9 cellular contexts compared by ENCODE assay signal in the genomic region with DNA sequence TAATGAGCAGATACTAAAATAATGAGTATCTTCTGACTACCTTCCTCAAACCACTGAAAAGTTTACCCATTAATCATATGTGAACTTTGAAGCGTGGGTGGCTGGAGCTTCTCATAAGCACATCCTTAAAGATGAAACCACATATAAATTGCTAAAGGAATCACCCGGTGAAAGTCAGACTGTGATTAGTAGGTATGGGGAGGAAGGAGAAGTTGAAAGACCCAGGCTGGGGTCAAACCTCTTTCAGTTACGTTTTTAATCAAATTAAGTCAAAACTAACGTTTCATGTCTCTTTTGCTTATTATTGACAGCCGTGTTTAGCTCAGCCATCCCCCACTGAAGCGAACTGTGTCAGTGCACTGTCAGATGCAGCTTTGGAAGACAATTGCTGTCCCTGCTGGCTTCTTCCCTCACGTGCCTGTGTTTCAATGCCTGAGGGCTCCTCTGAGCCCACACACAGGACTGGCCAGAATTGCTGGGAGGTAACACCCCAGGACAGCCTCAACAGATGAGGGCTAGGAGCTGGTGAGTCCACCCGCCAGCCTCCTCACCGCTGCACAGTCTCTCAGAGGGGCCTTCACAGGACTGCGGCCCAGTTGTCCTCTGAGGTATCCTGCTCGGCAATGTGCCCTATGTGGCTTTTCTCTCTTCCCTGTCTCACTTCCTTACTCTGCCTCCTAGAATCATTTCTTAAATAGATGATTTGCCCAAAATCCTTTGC. TPM values are rescaled to one million over a fixed set of nuclear protein-coding genes. Genes with fewer than 3 reads are reported as not detected.
A peak's percentile ranks its signal among the peaks of the same experiment; 100 is the strongest.
DNase-seq lines count a peak whose midpoint lies in the region; ATAC-seq and TF ChIP-seq lines count a peak whose summit lies in the region.
"Had no signal": no experiment of that assay in that cellular context is flagged by ENCODE, and none has a peak within 500 bp of the region (broad histone marks: within the 10 kb centered on the region; RNA-seq: fewer than 3 reads in every experiment).

No MANE protein-coding gene starts in this region.

- H3K4me1 ChIP-seq in CD4-positive, alpha-beta memory T cell (ENCODE audit: insufficient read depth, low read length): peaks cover 54% of the 10 kb centered on the region
- peaks cover 12% of the 10 kb centered on the region for H3K4me1 ChIP-seq in foreskin keratinocyte
- no peaks in the 10 kb centered on the region for H3K4me1 ChIP-seq in sigmoid colon

- no peaks in the 10 kb centered on the region for H3K36me3 ChIP-seq in CD4-positive, alpha-beta memory T cell (ENCODE audit: insufficient read depth, low read length)
- no peaks in the 10 kb centered on the region for H3K36me3 ChIP-seq in sigmoid colon
- H3K36me3 ChIP-seq: HAP-1 had no signal

- CTCF ChIA-PET in CD4-positive, alpha-beta memory T cell (lab: Charles Lee; ENCODE audit: partially characterized antibody): interaction anchor here (0.9 to 3.7 kb wide), 14 partner anchors 11 to 93 kb away, joined by 3 to 31 read pairs (median 6); partner anchors contain the start of gene SH3BP5

- intact Hi-C loops in CD4-positive, alpha-beta memory T cell (cut with micrococcal nuclease): loop anchor here (1.0 to 2.0 kb wide), 5 partner anchors 15 to 93 kb away; partner anchors contain the start of gene SH3BP5
- intact Hi-C loops in sigmoid colon (cut with DNase I): no loop called here

- no peaks in the 10 kb centered on the region for H3K9me3 Mint-ChIP-seq in CD4-positive, alpha-beta memory T cell
- H3K9me3 Mint-ChIP-seq in stimulated activated memory B cell treated with anti-CD40 and anti-IgM and Interleukin-4, amounts not matched to agents 10 μg/mL and 1 μg/mL and 100 μg/mL, for 72 hours: no peaks in the 10 kb centered on the region

- no peak for TF ChIP-seq EP300 in sigmoid colon (IDR thresholded peaks at IDR 0.05)

- no peaks in the 10 kb centered on the region for H3K27me3 ChIP-seq in CD4-positive, alpha-beta memory T cell (ENCODE audit: insufficient read depth, low read length)
- H3K27me3 ChIP-seq in foreskin keratinocyte: no peaks in the 10 kb centered on the region
- no peaks in the 10 kb centered on the region for H3K27me3 ChIP-seq in sigmoid colon

- peak overlapping the region; percentile 36 for H3K27ac ChIP-seq in CD4-positive, alpha-beta memory T cell (ENCODE audit: low read depth, low read length)
- H3K27ac ChIP-seq in foreskin keratinocyte (no peak overlapping the region), sigmoid colon (peak overlapping the region in 2 of 4 donors; percentile 20 to 32)

- H3K36me3 Mint-ChIP-seq in CD4-positive, alpha-beta memory T cell: no peaks in the 10 kb centered on the region
- H3K36me3 Mint-ChIP-seq in stimulated activated memory B cell treated with anti-CD40 and anti-IgM and Interleukin-4, amounts not matched to agents 10 μg/mL and 1 μg/mL and 100 μg/mL, for 72 hours: no peaks in the 10 kb centered on the region

- H3K27ac Mint-ChIP-seq in CD4-positive, alpha-beta memory T cell: peak overlapping the region; percentile 86 to 93 (median 89)
- H3K27ac Mint-ChIP-seq in stimulated activated memory B cell treated with anti-CD40 and anti-IgM and Interleukin-4, amounts not matched to agents 10 μg/mL and 1 μg/mL and 100 μg/mL, for 72 hours: peak overlapping the region; percentile 96

- WGBS in sigmoid colon, 2 donors: 50 to 68% methylated on average over 11 of the region's 11 CpGs

- no peaks in the 10 kb centered on the region for H3K9me3 ChIP-seq in CD4-positive, alpha-beta memory T cell (ENCODE audit: control insufficient read depth in 1 of 2, low read length in 2 of 2)
- no peaks in the 10 kb centered on the region for H3K9me3 ChIP-seq in sigmoid colon
- H3K9me3 ChIP-seq: HAP-1 had no signal

- peaks cover 28 to 59% (median 37%) of the 10 kb centered on the region in 4 donors for H3K4me1 Mint-ChIP-seq in CD4-positive, alpha-beta memory T cell
- peaks cover 40% of the 10 kb centered on the region for H3K4me1 Mint-ChIP-seq in stimulated activated memory B cell treated with anti-CD40 and anti-IgM and Interleukin-4, amounts not matched to agents 10 μg/mL and 1 μg/mL and 100 μg/mL, for 72 hours

- no peak for TF ChIP-seq CTCF in foreskin keratinocyte (conservative IDR thresholded peaks at IDR 0.05)
- no peak for TF ChIP-seq CTCF in sigmoid colon (IDR thresholded peaks at IDR 0.05)

- DNase-seq in CD4-positive, alpha-beta memory T cell: peak in 1 of 5 donors; percentile 39
- peak; percentile 50 for DNase-seq in activated CD4-positive, CD25-positive, alpha-beta regulatory T cell treated with anti-CD3 and anti-CD28 coated beads, Interleukin-2, amount 50 U/mL, for 72 hours
- DNase-seq in foreskin keratinocyte (peak; percentile 26 to 28), dermis blood vessel endothelial cell (no peak), sigmoid colon (no peak)

- peak overlapping the region in 7 of 8 donors; percentile 56 to 92 (median 73) for H3K4me3 Mint-ChIP-seq in CD4-positive, alpha-beta memory T cell
- peak overlapping the region; percentile 66 for H3K4me3 Mint-ChIP-seq in stimulated activated memory B cell treated with anti-CD40 and anti-IgM and Interleukin-4, amounts not matched to agents 10 μg/mL and 1 μg/mL and 100 μg/mL, for 72 hours

- TF ChIP-seq POLR2A in sigmoid colon (IDR thresholded peaks at IDR 0.05): no peak

- ATAC-seq in GM19397 (IDR thresholded peaks at IDR 0.05; ENCODE audit: unreplicated experiment) (peak; percentile 75), HG03378 (IDR thresholded peaks at IDR 0.05; ENCODE audit: unreplicated experiment) (peak; percentile 78), foreskin keratinocyte (no peak)
- peak; percentile 93 for ATAC-seq in stimulated activated memory B cell treated with anti-CD40 and anti-IgM and Interleukin-4, amounts not matched to agents 10 μg/mL and 1 μg/mL and 100 μg/mL, for 72 hours

- H3K27me3 Mint-ChIP-seq in CD4-positive, alpha-beta memory T cell: no peaks in the 10 kb centered on the region
- no peaks in the 10 kb centered on the region for H3K27me3 Mint-ChIP-seq in stimulated activated memory B cell treated with anti-CD40 and anti-IgM and Interleukin-4, amounts not matched to agents 10 μg/mL and 1 μg/mL and 100 μg/mL, for 72 hours

- POLR2A ChIA-PET in CD4-positive, alpha-beta memory T cell (lab: Charles Lee; ENCODE audit: partially characterized antibody): interaction anchor here (0.6 to 1.8 kb wide), 11 partner anchors 11 to 94 kb away, joined by 3 to 15 read pairs (median 4); partner anchors contain the start of gene SH3BP5

- H3K4me3 ChIP-seq in CD4-positive, alpha-beta memory T cell (ENCODE audit: low read length in 2 of 2): no peak overlapping the region
- H3K4me3 ChIP-seq in sigmoid colon: no peak overlapping the region
- H3K4me3 ChIP-seq: HAP-1 had no signal

RNA-seq across cellular contexts. Expression of gene SH3BP5, which starts 29.3 kb away (rescaled TPM):
- 10 to 100 TPM; 55.8 to 56.9 TPM for total RNA-seq in CD4-positive, alpha-beta memory T cell
- polyA plus RNA-seq in CD4-positive, alpha-beta memory T cell: 100 to 1,000 TPM in 1 of 2 donors, 10 to 100 TPM in 1; 48.2 to 118 TPM
- total RNA-seq in foreskin keratinocyte: 10.0 and 11.2 TPM in 2 replicates
- 6.1 and 6.6 TPM in 2 replicates for polyA plus RNA-seq in foreskin keratinocyte
- 134 and 145 TPM in 2 replicates for total RNA-seq in dermis blood vessel endothelial cell
- total RNA-seq in sigmoid colon: 10 to 100 TPM; 25.1 to 40.4 (median 31.9) TPM
- 10 to 100 TPM in 2 of 3 donors, 1 to 10 TPM in 1; 5.5 to 31.2 (median 21.6) TPM for polyA plus RNA-seq in sigmoid colon

Comparison
In these comparisons a context has a peak if more than half of its experiments do, and no peak if none do; other contexts are left out.
1. DNase-seq: peak in activated CD4-positive, CD25-positive, alpha-beta regulatory T cell treated with anti-CD3 and anti-CD28 coated beads, Interleukin-2, amount 50 U/mL, for 72 hours (single experiment) and foreskin keratinocyte (2 of 2); none in dermis blood vessel endothelial cell (single experiment) and sigmoid colon (single experiment).